Comparison of ENCODE assay signal across 10 cellular contexts in the genomic region with DNA sequence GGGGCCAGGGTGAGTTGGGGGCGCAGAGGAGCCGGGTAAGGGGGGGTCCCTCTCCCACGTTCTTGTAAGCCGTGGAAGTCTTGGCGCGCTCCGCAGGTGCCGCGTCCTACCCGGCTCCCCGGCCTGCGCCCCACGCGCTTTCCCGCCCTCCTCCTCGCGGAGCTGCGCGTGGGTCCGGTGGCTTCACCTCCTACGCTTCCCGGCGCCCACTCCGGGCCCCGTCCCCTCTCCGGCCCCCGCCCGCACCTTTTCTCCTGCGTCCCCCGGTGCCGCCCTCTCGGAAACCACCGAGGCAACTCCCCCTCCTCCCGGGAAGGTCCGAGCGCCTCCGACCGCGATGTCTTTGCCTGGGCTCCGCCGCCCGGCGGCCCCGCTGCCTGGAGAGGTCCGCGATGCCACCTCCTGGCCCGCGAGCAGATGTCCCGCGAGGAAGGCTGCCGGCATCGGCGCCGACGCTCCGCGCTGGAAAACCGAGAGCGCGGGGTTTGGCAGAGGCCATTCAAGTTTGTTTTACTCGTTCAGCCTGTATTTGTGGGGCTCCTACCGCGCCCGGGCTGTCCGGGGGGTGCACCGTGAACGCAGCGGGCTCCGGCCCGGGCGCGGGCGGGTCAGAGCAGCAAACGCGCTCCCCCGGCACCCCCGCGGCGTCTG. TPM values are rescaled to one million over a fixed set of nuclear protein-coding genes. Genes with fewer than 3 reads are reported as not detected.
DNase-seq lines count a peak whose midpoint lies in the region; ATAC-seq, FAIRE-seq and TF ChIP-seq lines count a peak whose summit lies in the region.
"Had no signal": no experiment of that assay in that cellular context is flagged by ENCODE, and none has a peak within 500 bp of the region (broad histone marks: within the 10 kb centered on the region; RNA-seq: fewer than 3 reads in every experiment).

No MANE protein-coding gene starts in this region.

- peaks cover 2% of the 10 kb centered on the region for H3K9me3 Mint-ChIP-seq in endodermal cell

- WGBS in endodermal cell (ENCODE audit: insufficient coverage in 1 of 2, insufficient read length in 1 of 2), 2 experiments: 3 to 4% methylated on average over 41 to 79 of the region's 79 CpGs
- WGBS in HepG2 (ENCODE audit: low lambda C conversion rate): 27% methylated on average over 41 of the region's 79 CpGs
- 2 to 4% methylated on average over 79 of the region's 79 CpGs for WGBS in sigmoid colon, 2 donors

- H3K27ac ChIP-seq in endodermal cell (ENCODE audit: low read depth, low read length) (no peak overlapping the region), HepG2 (ENCODE audit: extremely low read length, insufficient read depth, low read length) (no peak overlapping the region), sigmoid colon (no peak overlapping the region)

- H3K27ac Mint-ChIP-seq in endodermal cell: no peak overlapping the region

- peaks cover 69% of the 10 kb centered on the region for H3K27me3 Mint-ChIP-seq in endodermal cell (ENCODE audit: insufficient read depth)

- H3K9ac ChIP-seq in endodermal cell (ENCODE audit: extremely low read depth, low read length, poor library complexity, severe bottlenecking): no peak overlapping the region
- no peak overlapping the region for H3K9ac ChIP-seq in HepG2 (ENCODE audit: insufficient read depth, low read depth, low read length)

- intact Hi-C loops in HepG2 (cut with micrococcal nuclease; ENCODE audit: unreplicated experiment): no loop called here
- intact Hi-C loops in sigmoid colon (cut with DNase I): loop anchor here (10.0 kb wide), 1 partner anchor 334 kb away; no protein-coding TSS in a partner anchor

- H3K36me3 ChIP-seq in endodermal cell (ENCODE audit: control insufficient read depth, insufficient read depth, low read length) (no peaks in the 10 kb centered on the region), HepG2 (replicated peaks in 1 of 2; ENCODE audit: control insufficient read depth in 1 of 2, insufficient read depth in 2 of 2, low read length in 2 of 2) (no peaks in the 10 kb centered on the region), sigmoid colon (peaks cover 0 to 7% (median 0%) of the 10 kb centered on the region in 4 donors)

- CTCF ChIA-PET in AG04449 (lab: Yijun Ruan, JAX) (interaction anchor here (1.3 kb wide), 1 partner anchor 134 kb away, joined by 3 read pairs; no protein-coding TSS in a partner anchor), HepG2 (lab: Yijun Ruan, JAX; ENCODE audit: low intra/inter-chr PET ratio, low total read pairs) (no interaction called here)

- BruUV-seq in HepG2 (replicated peaks; lab: Mats Ljungman, UMichigan): no TSS peak

- H3K4me1 Mint-ChIP-seq in endodermal cell: no peaks in the 10 kb centered on the region

- no peaks in the 10 kb centered on the region for H3K4me1 ChIP-seq in endodermal cell (ENCODE audit: control insufficient read depth, insufficient read depth, low read length)
- H3K4me1 ChIP-seq in HepG2 (ENCODE audit: insufficient read depth, low read length): no peaks in the 10 kb centered on the region
- peaks cover 0 to 44% (median 40%) of the 10 kb centered on the region in 4 donors for H3K4me1 ChIP-seq in sigmoid colon

- in situ Hi-C loops in HepG2 (cut with HindIII; ENCODE audit: extremely low pct_ligation_motif_present, low pct_unique_long_range_greater_than_20kb): no loop called here

- TF ChIP-seq CTCF in AG04449 (IDR thresholded peaks at IDR 0.05; ENCODE audit: insufficient read depth, low read length, missing control alignments): peak; percentile 38
- peak; percentile 22 for TF ChIP-seq CTCF in HFF-Myc (IDR thresholded peaks at IDR 0.05; ENCODE audit: low read depth, low read length, missing control alignments)
- TF ChIP-seq CTCF in endodermal cell (conservative IDR thresholded peaks at IDR 0.05): peak; percentile 50
- TF ChIP-seq CTCF in HepG2 (CRISPR knock-in tag; IDR thresholded peaks at IDR 0.05): 0 out of 2 replicates have a peak, but pooled peaks have one; percentile 29
- peak in 1 of 4 experiments; percentile 14 for TF ChIP-seq CTCF in sigmoid colon (IDR thresholded peaks at IDR 0.05)

- peak overlapping the region; percentile 35 for H3K4me3 Mint-ChIP-seq in endodermal cell

- no peaks in the 10 kb centered on the region for H3K79me2 ChIP-seq in HepG2 (ENCODE audit: insufficient read depth, low read length)

- DNase-seq in AG04449 (ENCODE audit: low read depth, low spot score) (no peak), HFF-Myc (ENCODE audit: extremely low read depth, low read depth) (no peak), endodermal cell (peak; percentile 77), HepG2 (ENCODE audit: low spot score) (no peak), activated T-cell treated with anti-CD3 and anti-CD28 coated beads for 4 hours (no peak), sigmoid colon (no peak), HuH-7.5 (ENCODE audit: low spot score) (no peak)
- DNase-seq in stimulated activated naive CD4-positive, alpha-beta T cell treated with Interleukin-2 at 50 U/mL for 16 hours (lab: John Stamatoyannopoulos, UW): no peak
- DNase-seq: NCI-H69 had no signal

- no peak overlapping the region for H2AFZ ChIP-seq in HepG2 (ENCODE audit: low read length)

- TF ChIP-seq EP300 in HepG2 (IDR thresholded peaks at IDR 0.05; ENCODE audit: low read depth in 2 of 2, low read length in 2 of 2): no peak
- no peak for TF ChIP-seq EP300 in HepG2 (CRISPR knock-in tag; IDR thresholded peaks at IDR 0.05; ENCODE audit: borderline replicate concordance)
- TF ChIP-seq EP300 in sigmoid colon (IDR thresholded peaks at IDR 0.05): no peak

- peak; percentile 23; the same call in 2 of the 3 replicates for ATAC-seq in HepG2

- no peaks in the 10 kb centered on the region for H4K20me1 ChIP-seq in HepG2 (ENCODE audit: insufficient read depth, low read length)

- POLR2A ChIA-PET in AG04449 (lab: Yijun Ruan, JAX): no interaction called here
- POLR2A ChIA-PET in HepG2 (lab: Yijun Ruan, JAX): no interaction called here

- H3K9me3 ChIP-seq in endodermal cell (ENCODE audit: control insufficient read depth, low read length) (no peaks in the 10 kb centered on the region), HepG2 (ENCODE audit: low read length) (no peaks in the 10 kb centered on the region), sigmoid colon (no peaks in the 10 kb centered on the region)

- H3K27me3 ChIP-seq in endodermal cell (ENCODE audit: control insufficient read depth, insufficient read depth, low read length, poor library complexity, severe bottlenecking) (peaks cover 82% of the 10 kb centered on the region), HepG2 (ENCODE audit: control insufficient read depth in 1 of 2, insufficient read depth in 2 of 2, low read length in 2 of 2) (peaks cover 9 to 50% of the 10 kb centered on the region in 2 experiments; a peak in 4 of 5 replicates), sigmoid colon (peaks cover 54 to 64% (median 62%) of the 10 kb centered on the region in 3 donors)

- no peak overlapping the region for H3K4me2 ChIP-seq in HepG2 (ENCODE audit: low read depth, low read length)

- TF ChIP-seq RAD21 in HepG2 (CRISPR knock-in tag; IDR thresholded peaks at IDR 0.05): no peak

- FAIRE-seq in HepG2 (lab: Jason Lieb, UNC): no peak
- FAIRE-seq: endometrium had no signal

- TF ChIP-seq POLR2A in HepG2 (IDR thresholded peaks at IDR 0.05; ENCODE audit: insufficient read depth in 1 of 2, low read depth in 2 of 2, low read length in 2 of 2) (no peak), sigmoid colon (IDR thresholded peaks at IDR 0.05) (no peak)

- H3K36me3 Mint-ChIP-seq in endodermal cell (ENCODE audit: low read depth): peaks cover 4% of the 10 kb centered on the region

- no peak overlapping the region for H3K4me3 ChIP-seq in AG04449 (ENCODE audit: low read depth, low read length)
- H3K4me3 ChIP-seq in HFF-Myc (replicated peaks; ENCODE audit: low read depth, low read length): no peak overlapping the region
- H3K4me3 ChIP-seq in endodermal cell (ENCODE audit: low read length): no peak overlapping the region
- no peak overlapping the region for H3K4me3 ChIP-seq in HepG2 (replicated peaks in 1 of 3; ENCODE audit: insufficient read depth in 1 of 3, low read depth in 2 of 3, low read length in 3 of 3)
- H3K4me3 ChIP-seq in sigmoid colon: peak overlapping the region in 2 of 4 donors; percentile 5 to 21

TF ChIP-seq in HepG2, 621 proteins besides CTCF, POLR2A, EP300 and RAD21 (continues in another document):
- peak; percentile 34 for TF ChIP-seq STAG1 (CRISPR knock-in tag; IDR thresholded peaks at IDR 0.05)

RNA-seq across cellular contexts. Expression of gene NKX6-2, which starts 2.4 kb away (rescaled TPM):
- under 1 TPM in 1 of 2 donors, not detected in 1; 0.31 TPM for total RNA-seq in endodermal cell
- 0.43 TPM for polyA plus RNA-seq in endodermal cell (2013, experiment 1 of 2)
- 0.37 TPM for polyA plus RNA-seq in endodermal cell (2013, experiment 2 of 2)
- total RNA-seq in HepG2 (2016; rRNA removed; fragmentation: Illumina TruSeq; extraction: Trizol): not detected in 2 replicates
- total RNA-seq in HepG2 (2016; cell fraction: cytosol; rRNA removed; fragmentation: Illumina TruSeq; extraction: Trizol; ENCODE audit: low read depth): not detected in 2 replicates
- total RNA-seq in HepG2 (2016; cell fraction: insoluble cytoplasmic fraction; rRNA removed; fragmentation: Illumina TruSeq; extraction: Trizol): not detected in 2 replicates
- not detected in 2 replicates for total RNA-seq in HepG2 (2016; cell fraction: membrane; rRNA removed; fragmentation: Illumina TruSeq; extraction: Trizol)
- total RNA-seq in HepG2 (2016; cell fraction: nucleus; rRNA removed; fragmentation: Illumina TruSeq; extraction: Trizol): not detected in 2 replicates
- not detected in 2 replicates for polyA plus RNA-seq in HepG2 (2011; rRNA removed)
- not detected in 2 replicates for polyA plus RNA-seq in HepG2 (2011; cell fraction: cytosol; rRNA removed)
- not detected in 2 replicates for polyA plus RNA-seq in HepG2 (2011; cell fraction: nucleus; rRNA removed)
- 0.52 and 1.5 TPM in 2 replicates for polyA plus RNA-seq in HepG2 (2012)
- not detected in 2 replicates for polyA plus RNA-seq in HepG2 (2016; cell fraction: cytosol; fragmentation: Illumina TruSeq; extraction: Trizol; ENCODE audit: low read depth)
- polyA plus RNA-seq in HepG2 (2016; cell fraction: insoluble cytoplasmic fraction; fragmentation: Illumina TruSeq; extraction: Trizol; ENCODE audit: low read depth): not detected in 2 replicates
- polyA plus RNA-seq in HepG2 (2016; cell fraction: membrane; fragmentation: Illumina TruSeq; extraction: Trizol; ENCODE audit: low read depth): not detected in 2 replicates
- polyA plus RNA-seq in HepG2 (2016; cell fraction: nucleus; fragmentation: Illumina TruSeq; extraction: Trizol; ENCODE audit: insufficient read depth, low read depth): not detected in 2 replicates
- polyA minus RNA-seq in HepG2 (2011; rRNA and poly(A)+ RNA removed; ENCODE audit: low replicate concordance): not detected in 2 replicates
- not detected in 2 replicates for polyA minus RNA-seq in HepG2 (2011; cell fraction: cytosol; rRNA and poly(A)+ RNA removed)
- polyA minus RNA-seq in HepG2 (2011; cell fraction: nucleus; rRNA and poly(A)+ RNA removed): not detected in 2 replicates
- not detected for total RNA-seq in sigmoid colon
- polyA plus RNA-seq in sigmoid colon: under 1 TPM in 2 of 3 donors, not detected in 1; 0.01 to 0.60 TPM
